Comparison of ENCODE assay signal across 20 cellular contexts in genomic region chr4:100113732-100114131, GRCh38.
"Had no signal": no experiment of that assay in that cellular context is flagged by ENCODE, and none has a peak within 500 bp of the region (broad histone marks: within the 10 kb centered on the region; RNA-seq: fewer than 3 reads in every experiment).

No MANE protein-coding gene starts in this region.

- H3K4me3 Mint-ChIP-seq: activated CD8-positive, alpha-beta T cell treated with anti-CD3 and anti-CD28 coated beads for 36 hours; activated naive CD4-positive, alpha-beta T cell treated with anti-CD3 and anti-CD28 coated beads, Interleukin-2, amount 10 ng/mL, durations not matched to agents 7 days and 5 days; activated T-cell treated with anti-CD3 and anti-CD28 coated beads, Interleukin-2, amount 50 U/mL, for 24 hours; nephron progenitor cell; stimulated activated naive CD8-positive, alpha-beta T cell treated with anti-CD3 and anti-CD28 coated beads, Interleukin-15, Interleukin-2, amounts not matched to agents 100 ng/mL and 50 ng/mL, for 24 hours; T-helper 2 cell treated with Interferon-gamma antibody and Interleukin-4, amounts not matched to agents 5 μg/mL and 100 μg/mL, for 36 hours had no signal

- H3K27me3 ChIP-seq: breast epithelium, foreskin keratinocyte, tibial nerve, uterus had no signal

- H3K4me3 ChIP-seq: breast epithelium, coronary artery, lung, tibial nerve, uterus had no signal

- DNase-seq: activated CD4-positive, alpha-beta T cell treated with anti-CD3 and anti-CD28 coated beads for 48 hours; activated CD4-positive, CD25-positive, alpha-beta regulatory T cell; activated CD8-positive, alpha-beta T cell treated with anti-CD3 and anti-CD28 coated beads for 36 hours; activated effector memory CD4-positive, alpha-beta T cell treated with Interleukin-2 at 50 U/mL for 16 hours; activated naive CD4-positive, alpha-beta T cell treated with anti-CD3 and anti-CD28 coated beads, Interleukin-2, amount 10 ng/mL, durations not matched to agents 7 days and 5 days; activated T-cell treated with anti-CD3 and anti-CD28 coated beads, Interleukin-2, amount 50 U/mL, for 24 hours; foreskin keratinocyte; hypothalamus; midbrain; nephron progenitor cell; occipital lobe; stimulated activated CD4-positive, alpha-beta T cell treated with anti-CD3 and anti-CD28 coated beads, Interleukin-2, amount 100 ng/mL, for 24 hours; uterus had no signal

- ATAC-seq: activated CD8-positive, alpha-beta T cell treated with anti-CD3 and anti-CD28 coated beads for 36 hours; foreskin keratinocyte; left lobe of liver had no signal

- H3K27ac ChIP-seq: breast epithelium, coronary artery, foreskin keratinocyte, tibial nerve, uterus had no signal

- H3K27me3 Mint-ChIP-seq: activated CD8-positive, alpha-beta T cell treated with anti-CD3 and anti-CD28 coated beads for 36 hours; activated T-cell treated with anti-CD3 and anti-CD28 coated beads, Interleukin-2, amount 50 U/mL, for 24 hours; stimulated activated naive CD8-positive, alpha-beta T cell treated with anti-CD3 and anti-CD28 coated beads, Interleukin-15, Interleukin-2, amounts not matched to agents 100 ng/mL and 50 ng/mL, for 24 hours had no signal

- H3K36me3 Mint-ChIP-seq: activated naive CD4-positive, alpha-beta T cell treated with anti-CD3 and anti-CD28 coated beads, Interleukin-2, amount 10 ng/mL, durations not matched to agents 7 days and 5 days had no signal

- H3K9me3 ChIP-seq: breast epithelium, tibial nerve, uterus had no signal

- H3K36me3 ChIP-seq: breast epithelium, tibial nerve, uterus had no signal

- H3K27ac Mint-ChIP-seq: activated CD8-positive, alpha-beta T cell treated with anti-CD3 and anti-CD28 coated beads for 36 hours; activated naive CD4-positive, alpha-beta T cell treated with anti-CD3 and anti-CD28 coated beads, Interleukin-2, amount 10 ng/mL, durations not matched to agents 7 days and 5 days; activated T-cell treated with anti-CD3 and anti-CD28 coated beads, Interleukin-2, amount 50 U/mL, for 24 hours; nephron progenitor cell; stimulated activated naive CD8-positive, alpha-beta T cell treated with anti-CD3 and anti-CD28 coated beads, Interleukin-15, Interleukin-2, amounts not matched to agents 100 ng/mL and 50 ng/mL, for 24 hours; T-helper 2 cell treated with Interferon-gamma antibody and Interleukin-4, amounts not matched to agents 5 μg/mL and 100 μg/mL, for 36 hours had no signal

- H3K4me1 ChIP-seq: breast epithelium, foreskin keratinocyte, tibial nerve, uterus had no signal

- H3K9me3 Mint-ChIP-seq: activated CD8-positive, alpha-beta T cell treated with anti-CD3 and anti-CD28 coated beads for 36 hours; activated naive CD4-positive, alpha-beta T cell treated with anti-CD3 and anti-CD28 coated beads, Interleukin-2, amount 10 ng/mL, durations not matched to agents 7 days and 5 days; activated T-cell treated with anti-CD3 and anti-CD28 coated beads, Interleukin-2, amount 50 U/mL, for 24 hours; stimulated activated naive CD8-positive, alpha-beta T cell treated with anti-CD3 and anti-CD28 coated beads, Interleukin-15, Interleukin-2, amounts not matched to agents 100 ng/mL and 50 ng/mL, for 24 hours; T-helper 2 cell treated with Interferon-gamma antibody and Interleukin-4, amounts not matched to agents 5 μg/mL and 100 μg/mL, for 36 hours had no signal
